In the genomic region with DNA sequence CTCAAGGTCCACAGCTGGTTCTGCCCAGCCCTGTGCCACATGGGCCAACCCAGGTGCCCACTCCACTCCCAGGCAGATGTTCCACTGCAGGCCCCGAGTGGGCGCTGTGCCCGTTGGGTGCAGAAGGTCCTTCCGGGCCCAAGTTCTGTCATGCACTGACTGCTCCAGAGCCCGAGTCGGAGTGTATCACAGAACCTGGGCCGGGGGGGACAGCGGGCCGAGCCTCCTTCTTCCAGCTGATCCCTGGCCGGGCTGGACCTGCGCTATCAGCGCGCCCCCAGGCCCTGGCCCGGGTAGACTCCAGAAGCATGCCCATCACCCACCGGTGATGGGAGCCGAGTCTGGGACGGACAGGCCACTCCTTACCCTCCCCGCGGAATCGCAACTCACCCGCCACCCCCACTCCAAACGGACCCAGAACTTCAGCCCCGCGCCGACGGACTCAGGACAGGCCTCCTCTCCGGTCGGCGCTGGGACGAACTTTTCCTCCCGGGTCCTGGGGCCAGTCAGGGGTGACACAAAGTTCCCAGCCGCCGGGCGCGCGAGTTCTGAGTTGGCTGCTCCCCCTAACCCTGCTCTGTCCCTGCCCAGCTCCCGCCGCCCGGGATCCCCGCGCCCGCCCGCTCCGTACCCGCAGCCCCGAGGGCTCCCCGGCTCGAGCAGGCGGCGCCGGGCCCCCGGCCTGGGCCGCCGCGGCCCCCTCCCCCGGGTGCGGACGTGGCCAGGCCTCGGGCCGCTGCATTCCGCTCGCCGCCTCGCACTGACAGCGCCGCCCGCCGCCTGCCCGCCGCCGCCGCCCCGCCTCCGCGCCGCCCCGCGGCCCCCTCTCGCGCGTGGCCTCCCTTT, we compare ENCODE assay signal across 9 cellular contexts. TPM values are rescaled to one million over a fixed set of nuclear protein-coding genes. Genes with fewer than 3 reads are reported as not detected.
A peak's percentile ranks its signal among the peaks of the same experiment; 100 is the strongest.
DNase-seq lines count a peak whose midpoint lies in the region; ATAC-seq and TF ChIP-seq lines count a peak whose summit lies in the region.
"Had no signal": no experiment of that assay in that cellular context is flagged by ENCODE, and none has a peak within 500 bp of the region (broad histone marks: within the 10 kb centered on the region; RNA-seq: fewer than 3 reads in every experiment).

A gene with protein sequence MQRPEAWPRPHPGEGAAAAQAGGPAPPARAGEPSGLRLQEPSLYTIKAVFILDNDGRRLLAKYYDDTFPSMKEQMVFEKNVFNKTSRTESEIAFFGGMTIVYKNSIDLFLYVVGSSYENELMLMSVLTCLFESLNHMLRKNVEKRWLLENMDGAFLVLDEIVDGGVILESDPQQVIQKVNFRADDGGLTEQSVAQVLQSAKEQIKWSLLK (minus strand): TSS at position 762 of the 846 bp plus-strand sequence. CDS start 20 bp downstream, at position 742.

- 1% methylated on average over 51 to 81 of the region's 81 CpGs for WGBS in esophagus, 2 donors
- 2 to 3% methylated on average over 6 to 17 of the region's 81 CpGs for WGBS in thyroid gland, 2 donors

- H3K4me3 ChIP-seq in esophagus (ENCODE audit: low read depth in 1 of 2, low read length in 2 of 2) (peak within 1 kb of the TSS; percentile 63 to 69), thyroid gland (replicated peaks in 1 of 3) (peak within 1 kb of the TSS; percentile 10 to 68 (median 13))
- H3K4me3 ChIP-seq: SK-N-MC had no signal

- ATAC-seq in GM21825 (IDR thresholded peaks at IDR 0.05; ENCODE audit: unreplicated experiment): no peak

- peak within 1 kb of the TSS; percentile 68; the same call in 1 of the 2 replicates for H3K9ac ChIP-seq in ES-I3 (ENCODE audit: low read depth, low read length)

- H3K4me1 ChIP-seq in ES-I3 (ENCODE audit: insufficient read depth, low read length) (no peaks in the 10 kb centered on the region; the same call in 1 of the 2 replicates), esophagus (ENCODE audit: control insufficient read depth in 2 of 2, insufficient read depth in 2 of 2, low read length in 1 of 2) (peaks cover 4 to 5% of the 10 kb centered on the region in 2 donors), thyroid gland (peaks cover 0 to 11% of the 10 kb centered on the region in 2 donors)

- H3K27me3 ChIP-seq in esophagus (ENCODE audit: control insufficient read depth in 1 of 2, insufficient read depth in 2 of 2, low read length in 2 of 2): no peaks in the 10 kb centered on the region
- no peaks in the 10 kb centered on the region for H3K27me3 ChIP-seq in thyroid gland

- no peak for TF ChIP-seq POLR2A in thyroid gland (IDR thresholded peaks at IDR 0.05)

- DNase-seq in Kasumi-1 (lab: John Stamatoyannopoulos, UW): peak; percentile 33 to 39
- peak; percentile 51 for DNase-seq in activated T-cell treated with anti-CD3 and anti-CD28 coated beads for 1 hour (ENCODE audit: low read depth)
- peak; percentile 77 for DNase-seq in myocyte (ENCODE audit: low read depth)
- DNase-seq in thyroid gland: peak; percentile 83 to 84
- DNase-seq in NCI-H345 (lab: John Stamatoyannopoulos, UW): no peak

- H3K36me3 ChIP-seq in ES-I3 (ENCODE audit: insufficient read depth, low read length): no peaks in the 10 kb centered on the region
- H3K36me3 ChIP-seq in esophagus (ENCODE audit: control insufficient read depth in 2 of 2, insufficient read depth in 2 of 2, low read length in 1 of 2): peaks cover 2% of the 10 kb centered on the region in 2 donors
- H3K36me3 ChIP-seq in thyroid gland: no peaks in the 10 kb centered on the region

- peak; percentile 26 to 67 (median 56) for TF ChIP-seq CTCF in thyroid gland (IDR thresholded peaks at IDR 0.05)

- H3K9me3 ChIP-seq in ES-I3 (ENCODE audit: control insufficient read depth, insufficient read depth, low read length) (no peaks in the 10 kb centered on the region), esophagus (ENCODE audit: control insufficient read depth in 2 of 2, insufficient read depth in 1 of 2, low read depth in 1 of 2, low read length in 1 of 2) (no peaks in the 10 kb centered on the region), thyroid gland (no peaks in the 10 kb centered on the region)

- H3K27ac ChIP-seq in esophagus (ENCODE audit: low read depth in 2 of 2, low read length in 1 of 2): peak within 1 kb of the TSS; percentile 51 to 67
- peak within 1 kb of the TSS; percentile 66 to 78 (median 75) for H3K27ac ChIP-seq in thyroid gland
- H3K27ac ChIP-seq: SK-N-MC had no signal

- intact Hi-C loops in thyroid gland (cut with DNase I): no loop called here

RNA-seq across cellular contexts. Expression of the gene that starts here (rescaled TPM):
- polyA plus RNA-seq in esophagus: 10 to 100 TPM in 1 of 2 donors, 1 to 10 TPM in 1; 8.4 to 12.9 TPM
- total RNA-seq in myocyte: 45.8 and 57.6 TPM in 2 replicates
- polyA plus RNA-seq in myocyte (2012): 298 TPM
- total RNA-seq in thyroid gland: 10 to 100 TPM; 19.3 to 55.8 (median 45.2) TPM
